Comparison of ENCODE assay signal across 8 cellular contexts in the genomic region with DNA sequence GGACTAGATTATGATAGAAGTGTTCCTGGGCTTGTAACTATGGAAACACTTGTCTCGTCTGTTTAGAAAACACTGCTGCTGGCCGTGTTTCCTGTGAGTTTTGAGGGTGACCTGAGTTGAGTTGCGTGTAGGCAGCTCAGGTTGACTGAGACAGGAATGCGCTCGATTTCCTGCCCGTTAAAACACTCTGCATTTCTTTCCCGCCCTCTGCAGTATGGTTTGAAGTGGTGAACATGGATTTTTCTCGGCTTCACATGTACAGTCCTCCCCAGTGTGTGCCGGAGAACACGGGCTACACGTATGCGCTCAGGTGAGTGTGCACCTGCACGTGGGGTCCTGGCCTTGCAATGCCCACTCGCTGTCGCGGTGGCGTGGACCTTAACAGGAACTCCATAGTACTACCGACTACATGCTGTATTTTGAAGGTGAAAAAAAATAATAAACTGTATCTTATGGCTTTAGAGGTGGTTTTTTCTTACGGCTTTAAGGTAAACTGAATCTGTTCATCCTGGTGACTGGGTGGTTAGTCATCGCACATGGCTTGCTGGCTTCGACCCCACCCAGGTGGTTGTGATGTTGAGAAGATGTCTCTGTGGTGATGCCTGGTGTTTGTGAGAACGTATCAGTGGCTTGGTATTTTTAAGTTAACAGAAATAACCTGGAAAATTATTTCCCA. TPM values are rescaled to one million over a fixed set of nuclear protein-coding genes. Genes with fewer than 3 reads are reported as not detected.
A peak's percentile ranks its signal among the peaks of the same experiment; 100 is the strongest.
DNase-seq lines count a peak whose midpoint lies in the region; ATAC-seq and TF ChIP-seq lines count a peak whose summit lies in the region.

A gene with protein sequence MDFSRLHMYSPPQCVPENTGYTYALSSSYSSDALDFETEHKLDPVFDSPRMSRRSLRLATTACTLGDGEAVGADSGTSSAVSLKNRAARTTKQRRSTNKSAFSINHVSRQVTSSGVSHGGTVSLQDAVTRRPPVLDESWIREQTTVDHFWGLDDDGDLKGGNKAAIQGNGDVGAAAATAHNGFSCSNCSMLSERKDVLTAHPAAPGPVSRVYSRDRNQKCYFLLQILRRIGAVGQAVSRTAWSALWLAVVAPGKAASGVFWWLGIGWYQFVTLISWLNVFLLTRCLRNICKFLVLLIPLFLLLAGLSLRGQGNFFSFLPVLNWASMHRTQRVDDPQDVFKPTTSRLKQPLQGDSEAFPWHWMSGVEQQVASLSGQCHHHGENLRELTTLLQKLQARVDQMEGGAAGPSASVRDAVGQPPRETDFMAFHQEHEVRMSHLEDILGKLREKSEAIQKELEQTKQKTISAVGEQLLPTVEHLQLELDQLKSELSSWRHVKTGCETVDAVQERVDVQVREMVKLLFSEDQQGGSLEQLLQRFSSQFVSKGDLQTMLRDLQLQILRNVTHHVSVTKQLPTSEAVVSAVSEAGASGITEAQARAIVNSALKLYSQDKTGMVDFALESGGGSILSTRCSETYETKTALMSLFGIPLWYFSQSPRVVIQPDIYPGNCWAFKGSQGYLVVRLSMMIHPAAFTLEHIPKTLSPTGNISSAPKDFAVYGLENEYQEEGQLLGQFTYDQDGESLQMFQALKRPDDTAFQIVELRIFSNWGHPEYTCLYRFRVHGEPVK (plus strand): TSS at position 185 of the 676 bp plus-strand sequence. CDS start 49 bp downstream, at position 234.

- TF ChIP-seq EP300 in gastroesophageal sphincter (IDR thresholded peaks at IDR 0.05): no peak

- peak within 1 kb of the TSS; percentile 79 for H3K4me3 ChIP-seq in CD4-positive, CD25-positive, alpha-beta regulatory T cell (ENCODE audit: low read depth, low read length)
- H3K4me3 ChIP-seq in gastroesophageal sphincter (peak within 1 kb of the TSS; percentile 4 to 28), psoas muscle (peak within 1 kb of the TSS; percentile 54)

- peak within 1 kb of the TSS; percentile 87 to 98 (median 95) for H3K27ac Mint-ChIP-seq in CD4-positive, CD25-positive, alpha-beta regulatory T cell

- peaks cover 17 to 75% (median 49%) of the 10 kb centered on the region in 4 donors for H3K4me1 Mint-ChIP-seq in CD4-positive, CD25-positive, alpha-beta regulatory T cell

- no peaks in the 10 kb centered on the region for H3K27me3 Mint-ChIP-seq in CD4-positive, CD25-positive, alpha-beta regulatory T cell

- H3K9me3 Mint-ChIP-seq in CD4-positive, CD25-positive, alpha-beta regulatory T cell: peaks cover 0 to 2% (median 0%) of the 10 kb centered on the region in 7 donors

- peaks cover 12% of the 10 kb centered on the region for H3K36me3 Mint-ChIP-seq in CD4-positive, CD25-positive, alpha-beta regulatory T cell

- H3K4me1 ChIP-seq in CD4-positive, CD25-positive, alpha-beta regulatory T cell (ENCODE audit: control insufficient read depth, insufficient read depth, low read length, poor library complexity, severe bottlenecking): peaks cover 29% of the 10 kb centered on the region
- H3K4me1 ChIP-seq in gastroesophageal sphincter (peaks cover 11 to 100% (median 65%) of the 10 kb centered on the region in 3 donors), psoas muscle (peaks cover 91% of the 10 kb centered on the region)

- TF ChIP-seq CTCF in gastroesophageal sphincter (IDR thresholded peaks at IDR 0.05) (peak in 1 of 4 experiments; percentile 15), psoas muscle (IDR thresholded peaks at IDR 0.05) (no peak)

- TF ChIP-seq POLR2A in gastroesophageal sphincter (IDR thresholded peaks at IDR 0.05): no peak

- WGBS in gastroesophageal sphincter (ENCODE audit: low coverage in 1 of 2), 2 donors: 30 to 34% methylated on average over 17 to 21 of the region's 22 CpGs
- 47 to 58% (median 56%) methylated on average over 22 of the region's 22 CpGs for WGBS in psoas muscle, 3 donors

- H3K27me3 ChIP-seq in CD4-positive, CD25-positive, alpha-beta regulatory T cell (ENCODE audit: control insufficient read depth, insufficient read depth, low read length): no peaks in the 10 kb centered on the region
- H3K27me3 ChIP-seq in gastroesophageal sphincter: no peaks in the 10 kb centered on the region
- no peaks in the 10 kb centered on the region for H3K27me3 ChIP-seq in psoas muscle (ENCODE audit: insufficient read depth in 3 of 3, low read length in 2 of 3)

- peak within 1 kb of the TSS; percentile 81 to 93 (median 90) for H3K4me3 Mint-ChIP-seq in CD4-positive, CD25-positive, alpha-beta regulatory T cell

- intact Hi-C loops in psoas muscle (cut with DNase I): no loop called here

- ATAC-seq in CD4-positive, CD25-positive, alpha-beta regulatory T cell (ENCODE audit: low read depth in 2 of 2): peak; percentile 79
- peak; percentile 38 for ATAC-seq in GM21737 (IDR thresholded peaks at IDR 0.05; ENCODE audit: unreplicated experiment)
- peak; percentile 44 for ATAC-seq in gastroesophageal sphincter
- peak in 3 of 4 donors; percentile 30 to 45 (median 39) for ATAC-seq in psoas muscle

- peak; percentile 22 to 79 (median 59) for DNase-seq in CD4-positive, CD25-positive, alpha-beta regulatory T cell
- DNase-seq in NCI-H460 (ENCODE audit: extremely low read depth, low read depth) (no peak), psoas muscle (no peak), NCI-H524 treated with DMSO at 0.1 percent for 48 hours (lab: John Stamatoyannopoulos, UW) (no peak), AML-193 (lab: John Stamatoyannopoulos, UW) (no peak)
- DNase-seq in activated T-helper 9 cell treated with anti-CD3 and anti-CD28 coated beads, Interleukin-2, amount 50 U/mL, for 16 hours (ENCODE audit: low read depth): peak; percentile 53

- peaks cover 9% of the 10 kb centered on the region for H3K36me3 ChIP-seq in CD4-positive, CD25-positive, alpha-beta regulatory T cell (ENCODE audit: control insufficient read depth, insufficient read depth, low read length)
- peaks cover 0 to 6% of the 10 kb centered on the region in 2 donors for H3K36me3 ChIP-seq in gastroesophageal sphincter
- H3K36me3 ChIP-seq in psoas muscle (ENCODE audit: insufficient read depth in 1 of 2, low read depth in 1 of 2): peaks cover 0 to 8% of the 10 kb centered on the region in 2 donors

- no peaks in the 10 kb centered on the region for H3K9me3 ChIP-seq in CD4-positive, CD25-positive, alpha-beta regulatory T cell (ENCODE audit: control insufficient read depth in 2 of 2, low read length in 2 of 2)
- H3K9me3 ChIP-seq in gastroesophageal sphincter (no peaks in the 10 kb centered on the region), psoas muscle (no peaks in the 10 kb centered on the region)

- H3K27ac ChIP-seq in CD4-positive, CD25-positive, alpha-beta regulatory T cell (ENCODE audit: insufficient read depth, low read length, poor library complexity, severe bottlenecking): peak within 1 kb of the TSS; percentile 81
- H3K27ac ChIP-seq in gastroesophageal sphincter (peak within 1 kb of the TSS; percentile 90 to 96 (median 92)), psoas muscle (peak within 1 kb of the TSS; percentile 96)

RNA-seq across cellular contexts. Expression of the gene that starts here (rescaled TPM):
- 90.0 TPM for total RNA-seq in CD4-positive, CD25-positive, alpha-beta regulatory T cell
- polyA plus RNA-seq in CD4-positive, CD25-positive, alpha-beta regulatory T cell: 10 to 100 TPM; 46.8 to 56.1 (median 53.7) TPM
- 70.7 and 78.1 TPM in 2 replicates for total RNA-seq in NCI-H460 (2014; rRNA removed; shearing (Covaris generic))
- polyA plus RNA-seq in NCI-H460 (2014; cell fraction: nucleus; rRNA removed): 141 and 253 TPM in 2 replicates
- total RNA-seq in gastroesophageal sphincter: 100 to 1,000 TPM; 151 to 261 (median 231) TPM
- 100 to 1,000 TPM; 125 to 144 (median 137) TPM for total RNA-seq in psoas muscle
- 100 to 1,000 TPM in 1 of 3 donors, 10 to 100 TPM in 2; 52.5 to 159 (median 64.6) TPM for polyA plus RNA-seq in psoas muscle

Comparison
In these comparisons a context has a peak if more than half of its experiments do, and no peak if none do; other contexts are left out.
1. DNase-seq: peak in CD4-positive, CD25-positive, alpha-beta regulatory T cell (3 of 3) and activated T-helper 9 cell treated with anti-CD3 and anti-CD28 coated beads, Interleukin-2, amount 50 U/mL, for 16 hours (single experiment); none in NCI-H460 (single experiment), psoas muscle (0 of 2), NCI-H524 treated with DMSO at 0.1 percent for 48 hours (single experiment) and AML-193 (0 of 2).
2. H3K4me3 ChIP-seq: peak in every context shown above with its lines; median percentile 79 in CD4-positive, CD25-positive, alpha-beta regulatory T cell; 54 in psoas muscle; 16 in gastroesophageal sphincter.
3. Peak in every context shown above with its lines, with median percentiles within 50 percentile points of each other: ATAC-seq and H3K27ac ChIP-seq.